2 cellular contexts compared by ENCODE assay signal in the genomic region with DNA sequence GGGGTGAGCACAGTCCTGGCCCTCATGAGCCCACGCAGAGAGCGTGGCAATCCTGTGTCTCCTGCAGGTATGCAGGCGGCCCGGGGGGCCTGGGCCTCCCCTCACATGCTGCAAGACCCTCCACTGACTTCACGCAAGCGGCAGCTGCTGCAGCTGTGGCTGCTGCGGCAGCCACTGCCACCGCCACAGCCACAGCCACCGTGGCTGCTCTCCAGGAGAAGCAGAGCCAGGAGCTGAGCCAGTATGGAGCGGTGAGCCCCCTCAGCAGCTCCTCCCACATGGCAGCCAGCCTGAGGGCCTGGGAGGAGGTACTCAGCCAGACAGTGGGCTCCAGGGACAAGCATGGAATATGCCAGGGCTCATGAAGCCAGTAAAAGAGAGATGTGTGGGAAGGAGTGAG.
TF ChIP-seq lines count a peak whose summit lies in the region.

No MANE protein-coding gene starts in this region.

TF ChIP-seq in SK-N-SH, 30 proteins besides CTCF, POLR2A, EP300 and RAD21 (continued from another document):
- TF ChIP-seq, protein P1, sequence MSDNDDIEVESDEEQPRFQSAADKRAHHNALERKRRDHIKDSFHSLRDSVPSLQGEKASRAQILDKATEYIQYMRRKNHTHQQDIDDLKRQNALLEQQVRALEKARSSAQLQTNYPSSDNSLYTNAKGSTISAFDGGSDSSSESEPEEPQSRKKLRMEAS (IDR thresholded peaks at IDR 0.05; ENCODE audit: low read depth): no peak

TF ChIP-seq in SK-N-SH treated with all-trans-retinoic acid at 6 μM for 48 hours, 23 proteins besides CTCF, POLR2A, EP300 and RAD21 (continued from another document):
- TF ChIP-seq, protein P2, sequence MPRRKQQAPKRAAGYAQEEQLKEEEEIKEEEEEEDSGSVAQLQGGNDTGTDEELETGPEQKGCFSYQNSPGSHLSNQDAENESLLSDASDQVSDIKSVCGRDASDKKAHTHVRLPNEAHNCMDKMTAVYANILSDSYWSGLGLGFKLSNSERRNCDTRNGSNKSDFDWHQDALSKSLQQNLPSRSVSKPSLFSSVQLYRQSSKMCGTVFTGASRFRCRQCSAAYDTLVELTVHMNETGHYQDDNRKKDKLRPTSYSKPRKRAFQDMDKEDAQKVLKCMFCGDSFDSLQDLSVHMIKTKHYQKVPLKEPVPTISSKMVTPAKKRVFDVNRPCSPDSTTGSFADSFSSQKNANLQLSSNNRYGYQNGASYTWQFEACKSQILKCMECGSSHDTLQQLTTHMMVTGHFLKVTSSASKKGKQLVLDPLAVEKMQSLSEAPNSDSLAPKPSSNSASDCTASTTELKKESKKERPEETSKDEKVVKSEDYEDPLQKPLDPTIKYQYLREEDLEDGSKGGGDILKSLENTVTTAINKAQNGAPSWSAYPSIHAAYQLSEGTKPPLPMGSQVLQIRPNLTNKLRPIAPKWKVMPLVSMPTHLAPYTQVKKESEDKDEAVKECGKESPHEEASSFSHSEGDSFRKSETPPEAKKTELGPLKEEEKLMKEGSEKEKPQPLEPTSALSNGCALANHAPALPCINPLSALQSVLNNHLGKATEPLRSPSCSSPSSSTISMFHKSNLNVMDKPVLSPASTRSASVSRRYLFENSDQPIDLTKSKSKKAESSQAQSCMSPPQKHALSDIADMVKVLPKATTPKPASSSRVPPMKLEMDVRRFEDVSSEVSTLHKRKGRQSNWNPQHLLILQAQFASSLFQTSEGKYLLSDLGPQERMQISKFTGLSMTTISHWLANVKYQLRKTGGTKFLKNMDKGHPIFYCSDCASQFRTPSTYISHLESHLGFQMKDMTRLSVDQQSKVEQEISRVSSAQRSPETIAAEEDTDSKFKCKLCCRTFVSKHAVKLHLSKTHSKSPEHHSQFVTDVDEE (CRISPR knock-in tag; IDR thresholded peaks at IDR 0.05): no peak
- TF ChIP-seq ISL1 (CRISPR knock-in tag; IDR thresholded peaks at IDR 0.05) (no peak), OSR1 (CRISPR knock-in tag; IDR thresholded peaks at IDR 0.05) (no peak), TOX (CRISPR knock-in tag; IDR thresholded peaks at IDR 0.05; ENCODE audit: borderline replicate concordance) (no peak), BACH2 (CRISPR knock-in tag; IDR thresholded peaks at IDR 0.05; ENCODE audit: borderline replicate concordance) (no peak), ARNTL (CRISPR knock-in tag; IDR thresholded peaks at IDR 0.05; ENCODE audit: borderline replicate concordance, low read depth) (no peak), ZNF8 (CRISPR knock-in tag; IDR thresholded peaks at IDR 0.05) (no peak), ZNF565 (CRISPR knock-in tag; conservative IDR thresholded peaks at IDR 0.05; ENCODE audit: low read depth) (no peak)
- TF ChIP-seq, protein P3, sequence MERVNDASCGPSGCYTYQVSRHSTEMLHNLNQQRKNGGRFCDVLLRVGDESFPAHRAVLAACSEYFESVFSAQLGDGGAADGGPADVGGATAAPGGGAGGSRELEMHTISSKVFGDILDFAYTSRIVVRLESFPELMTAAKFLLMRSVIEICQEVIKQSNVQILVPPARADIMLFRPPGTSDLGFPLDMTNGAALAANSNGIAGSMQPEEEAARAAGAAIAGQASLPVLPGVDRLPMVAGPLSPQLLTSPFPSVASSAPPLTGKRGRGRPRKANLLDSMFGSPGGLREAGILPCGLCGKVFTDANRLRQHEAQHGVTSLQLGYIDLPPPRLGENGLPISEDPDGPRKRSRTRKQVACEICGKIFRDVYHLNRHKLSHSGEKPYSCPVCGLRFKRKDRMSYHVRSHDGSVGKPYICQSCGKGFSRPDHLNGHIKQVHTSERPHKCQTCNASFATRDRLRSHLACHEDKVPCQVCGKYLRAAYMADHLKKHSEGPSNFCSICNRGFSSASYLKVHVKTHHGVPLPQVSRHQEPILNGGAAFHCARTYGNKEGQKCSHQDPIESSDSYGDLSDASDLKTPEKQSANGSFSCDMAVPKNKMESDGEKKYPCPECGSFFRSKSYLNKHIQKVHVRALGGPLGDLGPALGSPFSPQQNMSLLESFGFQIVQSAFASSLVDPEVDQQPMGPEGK (CRISPR knock-in tag; IDR thresholded peaks at IDR 0.05; ENCODE audit: borderline replicate concordance): no peak
